ENCODE assay signal across 1 cellular context in the genomic region with DNA sequence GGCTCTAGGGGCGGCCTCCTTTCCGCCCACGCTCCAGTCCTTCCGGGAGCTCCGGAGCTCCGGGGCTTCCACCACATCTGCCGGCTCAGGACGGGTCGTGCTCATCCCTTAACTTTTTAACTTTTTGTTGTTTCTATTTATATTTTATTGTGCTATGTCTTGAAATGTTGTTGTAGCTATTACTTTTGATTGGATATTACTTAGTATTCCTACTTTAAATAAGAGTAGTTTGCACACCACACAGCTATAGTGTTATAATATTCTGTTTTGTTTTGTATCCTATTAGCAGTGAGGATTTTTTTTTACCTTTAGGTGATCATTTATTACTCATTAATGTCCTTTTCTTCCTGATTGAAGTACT.
TF ChIP-seq lines count a peak whose summit lies in the region.

No MANE protein-coding gene starts in this region.

TF ChIP-seq in K562, 482 proteins besides CTCF, POLR2A, EP300 and RAD21:
- TF ChIP-seq EGR1 (conservative IDR thresholded peaks at IDR 0.05), result peak; percentile 34
- TF ChIP-seq, protein P1, sequence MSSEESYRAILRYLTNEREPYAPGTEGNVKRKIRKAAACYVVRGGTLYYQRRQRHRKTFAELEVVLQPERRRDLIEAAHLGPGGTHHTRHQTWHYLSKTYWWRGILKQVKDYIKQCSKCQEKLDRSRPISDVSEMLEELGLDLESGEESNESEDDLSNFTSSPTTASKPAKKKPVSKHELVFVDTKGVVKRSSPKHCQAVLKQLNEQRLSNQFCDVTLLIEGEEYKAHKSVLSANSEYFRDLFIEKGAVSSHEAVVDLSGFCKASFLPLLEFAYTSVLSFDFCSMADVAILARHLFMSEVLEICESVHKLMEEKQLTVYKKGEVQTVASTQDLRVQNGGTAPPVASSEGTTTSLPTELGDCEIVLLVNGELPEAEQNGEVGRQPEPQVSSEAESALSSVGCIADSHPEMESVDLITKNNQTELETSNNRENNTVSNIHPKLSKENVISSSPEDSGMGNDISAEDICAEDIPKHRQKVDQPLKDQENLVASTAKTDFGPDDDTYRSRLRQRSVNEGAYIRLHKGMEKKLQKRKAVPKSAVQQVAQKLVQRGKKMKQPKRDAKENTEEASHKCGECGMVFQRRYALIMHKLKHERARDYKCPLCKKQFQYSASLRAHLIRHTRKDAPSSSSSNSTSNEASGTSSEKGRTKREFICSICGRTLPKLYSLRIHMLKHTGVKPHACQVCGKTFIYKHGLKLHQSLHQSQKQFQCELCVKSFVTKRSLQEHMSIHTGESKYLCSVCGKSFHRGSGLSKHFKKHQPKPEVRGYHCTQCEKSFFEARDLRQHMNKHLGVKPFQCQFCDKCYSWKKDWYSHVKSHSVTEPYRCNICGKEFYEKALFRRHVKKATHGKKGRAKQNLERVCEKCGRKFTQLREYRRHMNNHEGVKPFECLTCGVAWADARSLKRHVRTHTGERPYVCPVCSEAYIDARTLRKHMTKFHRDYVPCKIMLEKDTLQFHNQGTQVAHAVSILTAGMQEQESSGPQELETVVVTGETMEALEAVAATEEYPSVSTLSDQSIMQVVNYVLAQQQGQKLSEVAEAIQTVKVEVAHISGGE (CRISPR knock-in tag; IDR thresholded peaks at IDR 0.05), result peak in 1 of 3 experiments; percentile 62; a peak in 2 of 6 replicates
- TF ChIP-seq NRF1 (conservative IDR thresholded peaks at IDR 0.05 in 1 of 2, IDR thresholded peaks at IDR 0.05 in 1 of 2), result peak; percentile 27 to 38; a peak in 2 of 4 replicates
- peak; percentile 65; the same call in 1 of the 2 replicates for TF ChIP-seq GABPA (tag; conservative IDR thresholded peaks at IDR 0.05; ENCODE audit: low read depth)
